ENCODE assay signal across 8 cellular contexts in genomic region chr1:149888999-149889289, GRCh38. TPM values are rescaled to one million over a fixed set of nuclear protein-coding genes. Genes with fewer than 3 reads are reported as not detected.
DNase-seq lines count a peak whose midpoint lies in the region; TF ChIP-seq lines count a peak whose summit lies in the region.

No MANE protein-coding gene starts in this region.

- TF ChIP-seq POLR2A in stomach (IDR thresholded peaks at IDR 0.05), result no peak

- no peaks in the 10 kb centered on the region for H3K36me3 ChIP-seq in SJCRH30
- H3K36me3 ChIP-seq in right atrium auricular region, result no peaks in the 10 kb centered on the region
- H3K36me3 ChIP-seq in stomach, result no peaks in the 10 kb centered on the region

- H3K4me1 ChIP-seq in SJCRH30 (no peaks in the 10 kb centered on the region; the same call in 1 of the 2 replicates), right atrium auricular region (peaks cover 0 to 12% of the 10 kb centered on the region in 2 donors), stomach (peaks cover 17 to 25% (median 21%) of the 10 kb centered on the region in 4 donors)

- H3K27ac ChIP-seq in SJCRH30, result peak overlapping the region; percentile 98
- peak overlapping the region; percentile 95 to 99 for H3K27ac ChIP-seq in right atrium auricular region
- H3K27ac ChIP-seq in stomach, result peak overlapping the region; percentile 94 to 100 (median 100)

- TF ChIP-seq EP300 in stomach (IDR thresholded peaks at IDR 0.05), result no peak

- TF ChIP-seq CTCF in right atrium auricular region (IDR thresholded peaks at IDR 0.05) (no peak), stomach (IDR thresholded peaks at IDR 0.05) (no peak), GM10266 (IDR thresholded peaks at IDR 0.05; ENCODE audit: control insufficient read depth, insufficient read depth, low read depth, missing control alignments) (no peak)

- H3K27me3 ChIP-seq in SJCRH30, result no peaks in the 10 kb centered on the region; the same call in 1 of the 2 replicates
- no peaks in the 10 kb centered on the region for H3K27me3 ChIP-seq in right atrium auricular region
- H3K27me3 ChIP-seq in stomach, result no peaks in the 10 kb centered on the region

- intact Hi-C loops in stomach (cut with DNase I; ENCODE audit: low total_unique reads), result no loop called here

- H3K4me3 ChIP-seq in SJCRH30 (peak overlapping the region; percentile 75), right atrium auricular region (peak overlapping the region; percentile 64 to 66), stomach (peak overlapping the region; percentile 48 to 74 (median 58))

- no peaks in the 10 kb centered on the region for H3K9me3 ChIP-seq in SJCRH30 (replicated peaks)
- no peaks in the 10 kb centered on the region for H3K9me3 ChIP-seq in right atrium auricular region
- H3K9me3 ChIP-seq in stomach, result no peaks in the 10 kb centered on the region

- WGBS in stomach, 5 donors, result 16 to 27% (median 22%) methylated on average over 6 of the region's 6 CpGs

- DNase-seq in HCEC 1CT (peak; percentile 40), SJCRH30 (peak; percentile 36 to 68), right atrium auricular region (ENCODE audit: low spot score) (peak; percentile 66), stomach (peak; percentile 28), GM10266 (ENCODE audit: extremely low spot score) (no peak), NCI-H524 treated with DMSO at 0.1 percent for 48 hours (lab: John Stamatoyannopoulos, UW) (no peak), activated T-cell treated with anti-CD3 and anti-CD28 coated beads for 4 hours (no peak), 8988T (no peak)

RNA-seq across cellular contexts. Expression of gene BOLA1, which starts 10.4 kb away (rescaled TPM):
- total RNA-seq in SJCRH30 (2014; rRNA removed; shearing (Covaris generic)), result 5.0 and 6.3 TPM in 2 replicates
- total RNA-seq in right atrium auricular region (10 to 100 TPM; 26.3 to 28.0 TPM), stomach (10 to 100 TPM in 4 of 5 donors, 1 to 10 TPM in 1; 2.9 to 48.4 (median 13.8) TPM)
- polyA plus RNA-seq in stomach, result 10 to 100 TPM; 31.0 to 48.7 (median 32.9) TPM

RNA-seq across cellular contexts. Expression of gene SV2A, which starts 28.7 kb away (rescaled TPM):
- total RNA-seq in SJCRH30 (2014; rRNA removed; shearing (Covaris generic)), result 17.4 and 20.0 TPM in 2 replicates
- 1 to 10 TPM; 1.0 to 6.3 TPM for total RNA-seq in right atrium auricular region
- 1 to 10 TPM in 3 of 5 donors, under 1 TPM in 1, not detected in 1; 0.58 to 4.6 (median 2.3) TPM for total RNA-seq in stomach
- 1 to 10 TPM in 1 of 3 donors, under 1 TPM in 2; 0.46 to 1.4 (median 1.00) TPM for polyA plus RNA-seq in stomach

RNA-seq across cellular contexts. Expression of gene SF3B4, which starts 38.7 kb away (rescaled TPM):
- total RNA-seq in SJCRH30 (2014; rRNA removed; shearing (Covaris generic)), result 32.6 and 34.9 TPM in 2 replicates
- total RNA-seq in right atrium auricular region, result 10 to 100 TPM in 1 of 2 donors, 1 to 10 TPM in 1; 5.7 to 12.3 TPM
- 10 to 100 TPM in 4 of 5 donors, 1 to 10 TPM in 1; 9.4 to 36.5 (median 19.3) TPM for total RNA-seq in stomach
- polyA plus RNA-seq in stomach, result 10 to 100 TPM; 23.3 to 31.7 (median 30.5) TPM

RNA-seq across cellular contexts. Expression of gene MTMR11, which starts 47.7 kb away (rescaled TPM):
- total RNA-seq in SJCRH30 (2014; rRNA removed; shearing (Covaris generic)), result 2.2 and 3.0 TPM in 2 replicates
- 1 to 10 TPM; 1.6 to 9.6 TPM for total RNA-seq in right atrium auricular region
- 100 to 1,000 TPM in 1 of 5 donors, 10 to 100 TPM in 2, 1 to 10 TPM in 2; 3.6 to 169 (median 22.2) TPM for total RNA-seq in stomach
- 1 to 10 TPM; 3.5 to 6.9 (median 6.4) TPM for polyA plus RNA-seq in stomach

Comparison
In these comparisons a context has a peak if more than half of its experiments do, and no peak if none do; other contexts are left out.
1. DNase-seq: peak in HCEC 1CT (single experiment), SJCRH30 (2 of 2), right atrium auricular region (single experiment) and stomach (single experiment); none in GM10266 (single experiment), NCI-H524 treated with DMSO at 0.1 percent for 48 hours (single experiment), activated T-cell treated with anti-CD3 and anti-CD28 coated beads for 4 hours (single experiment) and 8988T (single experiment).
2. Peak in every context shown above with its lines, with median percentiles within 50 percentile points of each other: H3K27ac ChIP-seq and H3K4me3 ChIP-seq.